In the genomic region with DNA sequence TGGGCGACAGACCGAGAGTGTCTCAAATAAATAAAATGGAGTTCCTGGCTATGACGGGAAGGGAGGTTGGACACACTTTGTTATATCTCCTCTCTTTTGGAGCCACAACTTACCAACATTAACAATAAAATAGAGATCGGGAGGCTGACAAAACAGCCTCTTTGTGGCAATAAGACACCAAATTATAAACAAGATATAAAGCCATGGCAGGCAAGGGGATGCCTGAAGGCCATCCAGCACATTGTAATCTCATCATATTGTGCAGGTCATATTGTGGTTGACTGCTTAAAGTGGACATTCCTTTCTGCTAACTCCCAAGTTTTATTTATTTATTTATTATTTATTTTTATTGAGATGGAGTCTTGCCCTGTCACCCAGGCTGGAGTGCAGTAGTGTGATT, we compare ENCODE assay signal across 26 cellular contexts. TPM values are rescaled to one million over a fixed set of nuclear protein-coding genes. Genes with fewer than 3 reads are reported as not detected.
"Had no signal": no experiment of that assay in that cellular context is flagged by ENCODE, and none has a peak within 500 bp of the region (broad histone marks: within the 10 kb centered on the region; RNA-seq: fewer than 3 reads in every experiment).

No MANE protein-coding gene starts in this region.

- H3K9me3 ChIP-seq: colonic mucosa, esophagus squamous epithelium, gastrocnemius medialis, heart right ventricle, left ventricle myocardium inferior, lower lobe of right lung, mucosa of descending colon had no signal

- H3K4me1 ChIP-seq: colonic mucosa, esophagus squamous epithelium, gastrocnemius medialis, heart right ventricle, left ventricle myocardium inferior, lower lobe of right lung had no signal

- H3K27me3 ChIP-seq: colonic mucosa, heart right ventricle had no signal

- H3K27me3 Mint-ChIP-seq: dendritic cell treated with granulocyte-macrophage colony-stimulating factor and Interleukin-4, amounts not matched to agents 40 ng/mL and 50 ng/mL, for 4 days; naive B cell had no signal

- H3K27ac ChIP-seq: colonic mucosa, epithelial cell of prostate, esophagus squamous epithelium, gastrocnemius medialis, heart right ventricle, left ventricle myocardium inferior, lower lobe of right lung had no signal

- H3K9me3 Mint-ChIP-seq: dendritic cell treated with granulocyte-macrophage colony-stimulating factor and Interleukin-4, amounts not matched to agents 40 ng/mL and 50 ng/mL, for 4 days; effector memory CD8-positive, alpha-beta T cell; naive B cell had no signal

- H3K27ac Mint-ChIP-seq: dendritic cell treated with granulocyte-macrophage colony-stimulating factor and Interleukin-4, amounts not matched to agents 40 ng/mL and 50 ng/mL, for 4 days; effector memory CD8-positive, alpha-beta T cell; endodermal cell; mesothelial cell of epicardium; naive B cell had no signal

- H3K4me3 ChIP-seq: colonic mucosa, esophagus squamous epithelium, gastrocnemius medialis, heart right ventricle, left ventricle myocardium inferior, lower lobe of right lung, mucosa of descending colon had no signal

- H3K36me3 Mint-ChIP-seq: mesothelial cell of epicardium, naive B cell had no signal

- DNase-seq: colonic mucosa; cortex of kidney; effector CD8-positive, alpha-beta T cell; effector memory CD8-positive, alpha-beta T cell; endodermal cell; erythroblast; esophagus squamous epithelium; foreskin melanocyte; gastrocnemius medialis; glutamatergic neuron; head of caudate nucleus; heart right ventricle; hippocampal formation; islet precursor cell; kidney; kidney glomerular epithelial cell; left colon; left ventricle myocardium inferior; lower lobe of right lung; mesenchymal stem cell; mucosa of descending colon; naive B cell had no signal

- H3K36me3 ChIP-seq: colonic mucosa, esophagus squamous epithelium, gastrocnemius medialis, heart right ventricle, lower lobe of right lung had no signal

- H3K4me3 Mint-ChIP-seq: dendritic cell treated with granulocyte-macrophage colony-stimulating factor and Interleukin-4, amounts not matched to agents 40 ng/mL and 50 ng/mL, for 4 days; effector memory CD8-positive, alpha-beta T cell; endodermal cell; mesothelial cell of epicardium; naive B cell had no signal

RNA-seq across cellular contexts. Expression of a gene that starts 59.9 kb away (rescaled TPM):
- total RNA-seq: gastrocnemius medialis, left lobe of liver had no signal
